8 cellular contexts compared by ENCODE assay signal in genomic region chr1:15152318-15153183, GRCh38. TPM values are rescaled to one million over a fixed set of nuclear protein-coding genes. Genes with fewer than 3 reads are reported as not detected.
DNase-seq lines count a peak whose midpoint lies in the region; ATAC-seq, FAIRE-seq and TF ChIP-seq lines count a peak whose summit lies in the region.

No MANE protein-coding gene starts in this region.

- peaks cover 61% of the 10 kb centered on the region for H3K27me3 ChIP-seq in CD4-positive, alpha-beta T cell (ENCODE audit: control insufficient read depth, insufficient read depth, low read length)

- peak overlapping the region; percentile 76 for H3K4me3 Mint-ChIP-seq in activated naive CD8-positive, alpha-beta T cell treated with anti-CD3 and anti-CD28 coated beads, Interleukin-2, amount 10 ng/mL, durations not matched to agents 7 days and 5 days
- H3K4me3 Mint-ChIP-seq in nephron progenitor cell = peak overlapping the region; percentile 92
- H3K4me3 Mint-ChIP-seq in CD4-positive, alpha-beta T cell = no peak overlapping the region

- CTCF ChIA-PET in AG04449 (lab: Yijun Ruan, JAX) = interaction anchor here (0.8 to 10.9 kb wide), 32 partner anchors 8 to 156 kb away, joined by 3 to 186 read pairs (median 4); no protein-coding TSS in a partner anchor
- CTCF ChIA-PET in CD4-positive, alpha-beta T cell (lab: Charles Lee) = no interaction called here

- peaks cover 21% of the 10 kb centered on the region for H3K4me1 Mint-ChIP-seq in activated naive CD8-positive, alpha-beta T cell treated with anti-CD3 and anti-CD28 coated beads, Interleukin-2, amount 10 ng/mL, durations not matched to agents 7 days and 5 days
- H3K4me1 Mint-ChIP-seq in nephron progenitor cell = peaks cover 40% of the 10 kb centered on the region
- peaks cover 13% of the 10 kb centered on the region for H3K4me1 Mint-ChIP-seq in CD4-positive, alpha-beta T cell (ENCODE audit: low read depth)

- peak; percentile 65 for FAIRE-seq in GM12891 (lab: Jason Lieb, UNC)

- peaks cover 65% of the 10 kb centered on the region for H3K27me3 Mint-ChIP-seq in activated naive CD8-positive, alpha-beta T cell treated with anti-CD3 and anti-CD28 coated beads, Interleukin-2, amount 10 ng/mL, durations not matched to agents 7 days and 5 days
- H3K27me3 Mint-ChIP-seq in nephron progenitor cell (ENCODE audit: low read depth, poor library complexity) = peaks cover 54% of the 10 kb centered on the region
- peaks cover 70% of the 10 kb centered on the region for H3K27me3 Mint-ChIP-seq in CD4-positive, alpha-beta T cell

- no peaks in the 10 kb centered on the region for H3K9me3 ChIP-seq in CD4-positive, alpha-beta T cell (ENCODE audit: control insufficient read depth, low read length)

- no peak overlapping the region for H3K27ac ChIP-seq in CD4-positive, alpha-beta T cell (ENCODE audit: low read depth, low read length)

- peak; percentile 28 for ATAC-seq in activated naive CD8-positive, alpha-beta T cell treated with anti-CD3 and anti-CD28 coated beads, Interleukin-2, amount 10 ng/mL, durations not matched to agents 7 days and 5 days (ENCODE audit: low read depth)
- no peak for ATAC-seq in CD4-positive, alpha-beta T cell (ENCODE audit: poor library complexity)
- ATAC-seq in GM18519 (IDR thresholded peaks at IDR 0.05; ENCODE audit: low FRiP score, unreplicated experiment) = no peak

- no peaks in the 10 kb centered on the region for H3K36me3 Mint-ChIP-seq in activated naive CD8-positive, alpha-beta T cell treated with anti-CD3 and anti-CD28 coated beads, Interleukin-2, amount 10 ng/mL, durations not matched to agents 7 days and 5 days
- no peaks in the 10 kb centered on the region for H3K36me3 Mint-ChIP-seq in nephron progenitor cell (ENCODE audit: low read depth)
- H3K36me3 Mint-ChIP-seq in CD4-positive, alpha-beta T cell (ENCODE audit: low read depth) = no peaks in the 10 kb centered on the region

- DNase-seq in AG04449 (ENCODE audit: low read depth, low spot score) = peak; percentile 31
- DNase-seq in GM12891 (ENCODE audit: insufficient read length, low spot score) = no peak
- peak; percentile 75 for DNase-seq in NCI-H345 treated with DMSO at 0.1 percent for 48 hours (lab: John Stamatoyannopoulos, UW; ENCODE audit: unreplicated experiment)
- DNase-seq in activated naive CD8-positive, alpha-beta T cell treated with anti-CD3 and anti-CD28 coated beads, Interleukin-2, amount 10 ng/mL, durations not matched to agents 7 days and 5 days = peak; percentile 47
- DNase-seq in glomerular visceral epithelial cell (ENCODE audit: extremely low spot score) = peak; percentile 83
- DNase-seq in nephron progenitor cell = peak; percentile 79
- no peak for DNase-seq in CD4-positive, alpha-beta T cell

- TF ChIP-seq CTCF in AG04449 (IDR thresholded peaks at IDR 0.05; ENCODE audit: insufficient read depth, low read length, missing control alignments) = peak; percentile 76
- TF ChIP-seq CTCF in nephron progenitor cell (IDR thresholded peaks at IDR 0.05) = peak; percentile 43
- TF ChIP-seq CTCF in CD4-positive, alpha-beta T cell (IDR thresholded peaks at IDR 0.05) = no peak

- TF ChIP-seq POLR2A in GM12891 (IDR thresholded peaks at IDR 0.05; ENCODE audit: low read depth, low read length) = no peak

- intact Hi-C loops in CD4-positive, alpha-beta T cell (cut with DNase I, micrococcal nuclease) = no loop called here

- no peak overlapping the region for H3K27ac Mint-ChIP-seq in activated naive CD8-positive, alpha-beta T cell treated with anti-CD3 and anti-CD28 coated beads, Interleukin-2, amount 10 ng/mL, durations not matched to agents 7 days and 5 days
- H3K27ac Mint-ChIP-seq in nephron progenitor cell = no peak overlapping the region
- no peak overlapping the region for H3K27ac Mint-ChIP-seq in CD4-positive, alpha-beta T cell

- POLR2A ChIA-PET in AG04449 (lab: Yijun Ruan, JAX) = no interaction called here
- POLR2A ChIA-PET in activated naive CD8-positive, alpha-beta T cell treated with anti-CD3 and anti-CD28 coated beads, Interleukin-2, amount 10 ng/mL, durations not matched to agents 7 days and 5 days (lab: Charles Lee) = no interaction called here
- POLR2A ChIA-PET in CD4-positive, alpha-beta T cell (lab: Charles Lee) = no interaction called here

- H3K4me3 ChIP-seq in AG04449 (ENCODE audit: low read depth, low read length) = peak overlapping the region; percentile 58

- H3K9me3 Mint-ChIP-seq in activated naive CD8-positive, alpha-beta T cell treated with anti-CD3 and anti-CD28 coated beads, Interleukin-2, amount 10 ng/mL, durations not matched to agents 7 days and 5 days = peaks cover 4% of the 10 kb centered on the region
- peaks cover 5% of the 10 kb centered on the region for H3K9me3 Mint-ChIP-seq in nephron progenitor cell
- no peaks in the 10 kb centered on the region for H3K9me3 Mint-ChIP-seq in CD4-positive, alpha-beta T cell

TF ChIP-seq in GM12891, 5 proteins besides CTCF, POLR2A, EP300 and RAD21:
- TF ChIP-seq POU2F2 (IDR thresholded peaks at IDR 0.05; ENCODE audit: low read depth, low read length) = no peak

RNA-seq across cellular contexts. Expression of gene TMEM51, which starts 1.0 kb away (rescaled TPM):
- 1.3 TPM for polyA plus RNA-seq in GM12891 (2012; ENCODE audit: low read depth, missing spikeins)
- under 1 TPM; 0.57 to 0.80 TPM for total RNA-seq in activated naive CD8-positive, alpha-beta T cell treated with anti-CD3 and anti-CD28 coated beads, Interleukin-2, amount 10 ng/mL, durations not matched to agents 7 days and 5 days
- not detected for total RNA-seq in CD4-positive, alpha-beta T cell

Comparison
In these comparisons a context has a peak if more than half of its experiments do, and no peak if none do; other contexts are left out.
1. DNase-seq: peak in AG04449 (single experiment), NCI-H345 treated with DMSO at 0.1 percent for 48 hours (single experiment), activated naive CD8-positive, alpha-beta T cell treated with anti-CD3 and anti-CD28 coated beads, Interleukin-2, amount 10 ng/mL, durations not matched to agents 7 days and 5 days (single experiment), glomerular visceral epithelial cell (single experiment) and nephron progenitor cell (single experiment); none in GM12891 (single experiment) and CD4-positive, alpha-beta T cell (0 of 10).